In genomic region chr20:8812818-8813217, GRCh38 we compare ENCODE assay signal across 12 cellular contexts.
DNase-seq lines count a peak whose midpoint lies in the region; ATAC-seq and TF ChIP-seq lines count a peak whose summit lies in the region.
"Had no signal": no experiment of that assay in that cellular context is flagged by ENCODE, and none has a peak within 500 bp of the region (broad histone marks: within the 10 kb centered on the region; RNA-seq: fewer than 3 reads in every experiment).

No MANE protein-coding gene starts in this region.

- H3K4me3 ChIP-seq in endodermal cell (ENCODE audit: low read length): no peak overlapping the region
- no peak overlapping the region for H3K4me3 ChIP-seq in mesendoderm (ENCODE audit: low read length)
- H3K4me3 ChIP-seq in CD8-positive, alpha-beta T cell (ENCODE audit: low read depth, low read length): no peak overlapping the region
- H3K4me3 ChIP-seq: spleen had no signal

- no peaks in the 10 kb centered on the region for H3K79me1 ChIP-seq in mesendoderm (ENCODE audit: low read length)

- H3K27ac Mint-ChIP-seq in endodermal cell: peak overlapping the region; percentile 38
- no peak overlapping the region for H3K27ac Mint-ChIP-seq in activated naive CD4-positive, alpha-beta T cell treated with anti-CD3 and anti-CD28 coated beads, Interleukin-2, amount 50 U/mL, for 72 hours
- no peak overlapping the region for H3K27ac Mint-ChIP-seq in T-helper 17 cell
- no peak overlapping the region for H3K27ac Mint-ChIP-seq in CD8-positive, alpha-beta T cell
- H3K27ac Mint-ChIP-seq: natural killer cell treated with Interleukin-12 subunit alpha and Interleukin-12 subunit beta and Interleukin-15 and Interleukin-18, amount 100 ng/mL, for 72 hours had no signal

- no peak overlapping the region for H4K8ac ChIP-seq in mesendoderm (ENCODE audit: low read depth, low read length)

- H3K23ac ChIP-seq in mesendoderm (ENCODE audit: low read length): no peak overlapping the region

- POLR2A ChIA-PET in CD8-positive, alpha-beta T cell (lab: Charles Lee): no interaction called here

- no peak overlapping the region for H2BK15ac ChIP-seq in mesendoderm (replicated peaks; ENCODE audit: low read depth)

- H3K27me3 ChIP-seq in endodermal cell (ENCODE audit: control insufficient read depth, insufficient read depth, low read length, poor library complexity, severe bottlenecking): no peaks in the 10 kb centered on the region
- no peaks in the 10 kb centered on the region for H3K27me3 ChIP-seq in mesendoderm (ENCODE audit: insufficient read depth, low read length, poor library complexity)
- no peaks in the 10 kb centered on the region for H3K27me3 ChIP-seq in CD8-positive, alpha-beta T cell (ENCODE audit: insufficient read depth, low read length)
- H3K27me3 ChIP-seq: spleen had no signal

- H3K27me3 Mint-ChIP-seq in endodermal cell (ENCODE audit: insufficient read depth) (no peaks in the 10 kb centered on the region), T-helper 17 cell (no peaks in the 10 kb centered on the region)
- H3K27me3 Mint-ChIP-seq in CD8-positive, alpha-beta T cell (ENCODE audit: low read depth): no peaks in the 10 kb centered on the region
- H3K27me3 Mint-ChIP-seq: natural killer cell treated with Interleukin-12 subunit alpha and Interleukin-12 subunit beta and Interleukin-15 and Interleukin-18, amount 100 ng/mL, for 72 hours had no signal

- ATAC-seq in activated naive CD4-positive, alpha-beta T cell treated with anti-CD3 and anti-CD28 coated beads, Interleukin-2, amount 50 U/mL, for 72 hours: no peak
- no peak for ATAC-seq in T-helper 17 cell
- no peak for ATAC-seq in CD8-positive, alpha-beta T cell
- ATAC-seq: natural killer cell treated with Interleukin-12 subunit alpha and Interleukin-12 subunit beta and Interleukin-15 and Interleukin-18, amount 100 ng/mL, for 72 hours had no signal

- no peak for TF ChIP-seq CTCF in endodermal cell (conservative IDR thresholded peaks at IDR 0.05)
- no peak for TF ChIP-seq CTCF in CD8-positive, alpha-beta T cell (IDR thresholded peaks at IDR 0.05)

- H4K5ac ChIP-seq in mesendoderm (ENCODE audit: low read length): no peak overlapping the region

- H3K56ac ChIP-seq in mesendoderm (ENCODE audit: low read length): no peak overlapping the region

- no peak overlapping the region for H3K4me2 ChIP-seq in mesendoderm (ENCODE audit: low read length)

- no peak overlapping the region for H2BK120ac ChIP-seq in mesendoderm (ENCODE audit: low read depth, low read length)

- H2AK5ac ChIP-seq in mesendoderm (ENCODE audit: low read length): no peak overlapping the region

- H3K79me2 ChIP-seq in mesendoderm (ENCODE audit: control insufficient read depth, insufficient read depth, low read length): no peaks in the 10 kb centered on the region

- peaks cover 21% of the 10 kb centered on the region for H3K4me1 Mint-ChIP-seq in endodermal cell
- H3K4me1 Mint-ChIP-seq in T-helper 17 cell: no peaks in the 10 kb centered on the region
- no peaks in the 10 kb centered on the region for H3K4me1 Mint-ChIP-seq in CD8-positive, alpha-beta T cell (ENCODE audit: low read depth)

- 82 to 89% methylated on average over 3 to 7 of the region's 7 CpGs for WGBS in endodermal cell (ENCODE audit: insufficient coverage in 1 of 2, insufficient read length in 1 of 2), 2 experiments
- WGBS in mesendoderm (ENCODE audit: extremely low coverage, insufficient coverage, low lambda C conversion rate): no CpG with 5 or more reads among the region's 7 CpGs

- CTCF ChIA-PET in CD8-positive, alpha-beta T cell (lab: Charles Lee): interaction anchor here (1.2 kb wide), 1 partner anchor 21 kb away, joined by 3 read pairs; no protein-coding TSS in a partner anchor

- H3K4me1 ChIP-seq in endodermal cell (ENCODE audit: control insufficient read depth, insufficient read depth, low read length): no peaks in the 10 kb centered on the region
- peaks cover 8% of the 10 kb centered on the region for H3K4me1 ChIP-seq in mesendoderm (ENCODE audit: control insufficient read depth, low read depth, low read length)
- no peaks in the 10 kb centered on the region for H3K4me1 ChIP-seq in CD8-positive, alpha-beta T cell (ENCODE audit: insufficient read depth, low read length)
- H3K4me1 ChIP-seq: spleen had no signal

- DNase-seq in DMS153 (lab: John Stamatoyannopoulos, UW): peak; percentile 95
- DNase-seq in NCI-H2081 (lab: John Stamatoyannopoulos, UW): peak; percentile 89 to 96
- peak; percentile 65 for DNase-seq in endodermal cell
- peak; percentile 63 for DNase-seq in mesendoderm
- no peak for DNase-seq in activated naive CD4-positive, alpha-beta T cell treated with anti-CD3 and anti-CD28 coated beads, Interleukin-2, amount 50 U/mL, for 72 hours (ENCODE audit: low spot score in 2 of 2)
- no peak for DNase-seq in T-helper 17 cell
- DNase-seq in NCI-H1048 (lab: John Stamatoyannopoulos, UW): no peak
- no peak for DNase-seq in CD8-positive, alpha-beta T cell
- DNase-seq: activated T-cell treated with anti-CD3 and anti-CD28 coated beads, Interleukin-2, amount 50 U/mL, for 48 hours; spleen had no signal

- intact Hi-C loops in CD8-positive, alpha-beta T cell (cut with DNase I, micrococcal nuclease): no loop called here

- H3K18ac ChIP-seq in mesendoderm (ENCODE audit: low read length): no peak overlapping the region

- H3K4me3 Mint-ChIP-seq in endodermal cell: no peak overlapping the region
- H3K4me3 Mint-ChIP-seq in T-helper 17 cell: no peak overlapping the region
- H3K4me3 Mint-ChIP-seq in CD8-positive, alpha-beta T cell: no peak overlapping the region
- H3K4me3 Mint-ChIP-seq: natural killer cell treated with Interleukin-12 subunit alpha and Interleukin-12 subunit beta and Interleukin-15 and Interleukin-18, amount 100 ng/mL, for 72 hours had no signal

- no peak overlapping the region for H3K27ac ChIP-seq in endodermal cell (ENCODE audit: low read depth, low read length)
- no peak overlapping the region for H3K27ac ChIP-seq in mesendoderm (ENCODE audit: low read depth, low read length)
- no peak overlapping the region for H3K27ac ChIP-seq in CD8-positive, alpha-beta T cell (ENCODE audit: low read depth, low read length)
- H3K27ac ChIP-seq: RWPE1 had no signal

- no peaks in the 10 kb centered on the region for H3K9me3 ChIP-seq in endodermal cell (ENCODE audit: control insufficient read depth, low read length)
- no peaks in the 10 kb centered on the region for H3K9me3 ChIP-seq in T-helper 17 cell (ENCODE audit: control insufficient read depth, low read length, poor library complexity, severe bottlenecking)
- H3K9me3 ChIP-seq in CD8-positive, alpha-beta T cell (ENCODE audit: low read length): no peaks in the 10 kb centered on the region
- H3K9me3 ChIP-seq: spleen had no signal

- H3K4ac ChIP-seq in mesendoderm (ENCODE audit: low read depth, low read length): no peak overlapping the region

- no peaks in the 10 kb centered on the region for H3K36me3 ChIP-seq in endodermal cell (ENCODE audit: control insufficient read depth, insufficient read depth, low read length)
- no peaks in the 10 kb centered on the region for H3K36me3 ChIP-seq in mesendoderm (ENCODE audit: control insufficient read depth, insufficient read depth, low read length)
- H3K36me3 ChIP-seq in CD8-positive, alpha-beta T cell (ENCODE audit: insufficient read depth, low read length): no peaks in the 10 kb centered on the region
- H3K36me3 ChIP-seq: spleen had no signal

- no peak overlapping the region for H2BK5ac ChIP-seq in mesendoderm (ENCODE audit: low read length)

- H3K9me3 Mint-ChIP-seq in endodermal cell: no peaks in the 10 kb centered on the region
- H3K9me3 Mint-ChIP-seq in activated naive CD4-positive, alpha-beta T cell treated with anti-CD3 and anti-CD28 coated beads, Interleukin-2, amount 50 U/mL, for 72 hours: no peaks in the 10 kb centered on the region
- H3K9me3 Mint-ChIP-seq in CD8-positive, alpha-beta T cell: no peaks in the 10 kb centered on the region
- H3K9me3 Mint-ChIP-seq: natural killer cell treated with Interleukin-12 subunit alpha and Interleukin-12 subunit beta and Interleukin-15 and Interleukin-18, amount 100 ng/mL, for 72 hours had no signal

- H3K36me3 Mint-ChIP-seq in endodermal cell (ENCODE audit: low read depth) (no peaks in the 10 kb centered on the region), T-helper 17 cell (ENCODE audit: low read depth) (peaks cover 7% of the 10 kb centered on the region)
- no peaks in the 10 kb centered on the region for H3K36me3 Mint-ChIP-seq in activated naive CD4-positive, alpha-beta T cell treated with anti-CD3 and anti-CD28 coated beads, Interleukin-2, amount 50 U/mL, for 72 hours
- no peaks in the 10 kb centered on the region for H3K36me3 Mint-ChIP-seq in CD8-positive, alpha-beta T cell
- H3K36me3 Mint-ChIP-seq: natural killer cell treated with Interleukin-12 subunit alpha and Interleukin-12 subunit beta and Interleukin-15 and Interleukin-18, amount 100 ng/mL, for 72 hours had no signal

- no peak overlapping the region for H3K9ac ChIP-seq in endodermal cell (ENCODE audit: extremely low read depth, low read length, poor library complexity, severe bottlenecking)
- no peak overlapping the region for H3K9ac ChIP-seq in mesendoderm (ENCODE audit: low read length)

Comparison
In these comparisons a context has a peak if more than half of its experiments do, and no peak if none do; other contexts are left out.
1. DNase-seq: peak in DMS153 (single experiment), NCI-H2081 (2 of 2), endodermal cell (single experiment) and mesendoderm (single experiment); none in activated naive CD4-positive, alpha-beta T cell treated with anti-CD3 and anti-CD28 coated beads, Interleukin-2, amount 50 U/mL, for 72 hours (0 of 2), T-helper 17 cell (0 of 3), NCI-H1048 (single experiment) and CD8-positive, alpha-beta T cell (0 of 7).